15 cellular contexts compared by ENCODE assay signal in the genomic region with DNA sequence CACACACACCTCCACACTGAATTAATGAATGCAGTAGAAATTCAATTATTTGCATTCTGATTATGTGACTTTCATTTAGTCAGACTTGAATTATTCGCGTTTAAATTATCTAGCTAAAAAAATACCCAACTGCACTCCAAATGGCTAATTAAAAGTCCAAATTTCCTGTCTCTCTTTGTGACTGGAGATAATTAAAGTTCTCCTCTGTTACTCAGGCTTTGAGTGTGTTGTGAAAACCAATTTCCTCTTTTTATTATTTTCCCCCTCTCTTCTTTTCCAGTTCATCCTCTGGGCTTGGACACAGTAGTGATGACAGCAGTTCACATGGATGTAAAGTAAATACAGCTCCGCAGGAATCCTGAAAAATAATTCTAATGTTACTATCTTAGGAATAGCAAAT.
"Had no signal": no experiment of that assay in that cellular context is flagged by ENCODE, and none has a peak within 500 bp of the region (broad histone marks: within the 10 kb centered on the region; RNA-seq: fewer than 3 reads in every experiment).

No MANE protein-coding gene starts in this region.

- H3K27ac ChIP-seq: colonic mucosa, esophagus muscularis mucosa, skin epidermis had no signal

- H3K9me3 Mint-ChIP-seq: activated CD4-positive, alpha-beta T cell treated with anti-CD3 and anti-CD28 coated beads, Interleukin-2, amount 10 ng/mL, durations not matched to agents 24 days and 14 days; activated naive CD4-positive, alpha-beta T cell treated with anti-CD3 and anti-CD28 coated beads, Interleukin-2, amount 50 U/mL, for 72 hours; memory B cell; naive thymus-derived CD8-positive, alpha-beta T cell; stimulated activated naive CD8-positive, alpha-beta T cell treated with anti-CD3 and anti-CD28 coated beads, Interleukin-15, Interleukin-2, amounts not matched to agents 100 ng/mL and 50 ng/mL, for 24 hours had no signal

- H3K4me3 ChIP-seq: colonic mucosa, esophagus muscularis mucosa, skin epidermis had no signal

- H3K4me3 Mint-ChIP-seq: activated CD4-positive, alpha-beta T cell treated with anti-CD3 and anti-CD28 coated beads, Interleukin-2, amount 10 ng/mL, durations not matched to agents 24 days and 14 days; activated CD8-positive, alpha-beta T cell treated with anti-CD3 and anti-CD28 coated beads, Interleukin-2, amount 10 ng/mL, durations not matched to agents 7 days and 5 days; memory B cell; naive thymus-derived CD8-positive, alpha-beta T cell; stimulated activated naive CD8-positive, alpha-beta T cell treated with anti-CD3 and anti-CD28 coated beads, Interleukin-15, Interleukin-2, amounts not matched to agents 100 ng/mL and 50 ng/mL, for 24 hours had no signal

- H3K27me3 Mint-ChIP-seq: memory B cell had no signal

- H3K27ac Mint-ChIP-seq: activated CD4-positive, alpha-beta T cell treated with anti-CD3 and anti-CD28 coated beads, Interleukin-2, amount 10 ng/mL, durations not matched to agents 24 days and 14 days; activated CD8-positive, alpha-beta T cell treated with anti-CD3 and anti-CD28 coated beads, Interleukin-2, amount 10 ng/mL, durations not matched to agents 7 days and 5 days; activated naive CD4-positive, alpha-beta T cell treated with anti-CD3 and anti-CD28 coated beads, Interleukin-2, amount 50 U/mL, for 72 hours; memory B cell; naive thymus-derived CD8-positive, alpha-beta T cell; stimulated activated naive CD8-positive, alpha-beta T cell treated with anti-CD3 and anti-CD28 coated beads, Interleukin-15, Interleukin-2, amounts not matched to agents 100 ng/mL and 50 ng/mL, for 24 hours had no signal

- DNase-seq: activated CD4-positive, alpha-beta T cell treated with anti-CD3 and anti-CD28 coated beads, Interleukin-2, amount 10 ng/mL, durations not matched to agents 24 days and 14 days; activated CD4-positive, CD25-positive, alpha-beta regulatory T cell; activated CD8-positive, alpha-beta memory T cell treated with anti-CD3 and anti-CD28 coated beads, Interleukin-2, amount 50 U/mL, for 4 hours; activated CD8-positive, alpha-beta T cell treated with anti-CD3 and anti-CD28 coated beads, Interleukin-2, amount 10 ng/mL, durations not matched to agents 7 days and 5 days; activated gamma-delta T cell; activated T-cell treated with anti-CD3 and anti-CD28 coated beads, Interleukin-2, amount 50 U/mL, for 48 hours; colonic mucosa; hippocampal formation; naive thymus-derived CD8-positive, alpha-beta T cell; nucleus accumbens had no signal
